ENCODE assay signal across 26 cellular contexts in genomic region chr5:106640511-106640910, GRCh38.
"Had no signal": no experiment of that assay in that cellular context is flagged by ENCODE, and none has a peak within 500 bp of the region (broad histone marks: within the 10 kb centered on the region; RNA-seq: fewer than 3 reads in every experiment).

No MANE protein-coding gene starts in this region.

- ATAC-seq: effector memory CD8-positive, alpha-beta T cell; heart left ventricle; naive thymus-derived CD4-positive, alpha-beta T cell; sciatic nerve; stimulated activated naive CD8-positive, alpha-beta T cell treated with anti-CD3 and anti-CD28 coated beads, Interleukin-15, Interleukin-2, amounts not matched to agents 100 U/mL and 50 U/mL, for 24 hours had no signal

- H3K27me3 Mint-ChIP-seq: activated naive CD8-positive, alpha-beta T cell treated with anti-CD3 and anti-CD28 coated beads for 36 hours; brain; effector memory CD8-positive, alpha-beta T cell; naive thymus-derived CD4-positive, alpha-beta T cell; progenitor cell of endocrine pancreas had no signal

- H3K36me3 Mint-ChIP-seq: activated naive CD8-positive, alpha-beta T cell treated with anti-CD3 and anti-CD28 coated beads for 36 hours; brain had no signal

- H3K27ac Mint-ChIP-seq: activated naive CD4-positive, alpha-beta T cell treated with anti-CD3 and anti-CD28 coated beads for 36 hours; activated naive CD8-positive, alpha-beta T cell treated with anti-CD3 and anti-CD28 coated beads for 36 hours; activated T-helper 1 cell treated with anti-CD3 and anti-CD28 coated beads, Interleukin-12 subunit alpha, Interleukin-12 subunit beta, Interleukin-2, Interleukin-4 antibody, amounts not matched to agents 30 ng/mL and 10 ng/mL and 1 ng/mL, durations not matched to agents 14 hours and 24 hours and 36 hours; brain; effector memory CD8-positive, alpha-beta T cell; naive thymus-derived CD4-positive, alpha-beta T cell; progenitor cell of endocrine pancreas had no signal

- H3K27me3 ChIP-seq: adrenal gland, dorsolateral prefrontal cortex, heart left ventricle, ovary, testis, transverse colon had no signal

- H3K4me1 ChIP-seq: adrenal gland, heart left ventricle, testis, transverse colon had no signal

- H3K27ac ChIP-seq: adrenal gland, coronary artery, dorsolateral prefrontal cortex, heart left ventricle, ovary, skin epidermis, testis, transverse colon had no signal

- H3K9me3 Mint-ChIP-seq: activated naive CD8-positive, alpha-beta T cell treated with anti-CD3 and anti-CD28 coated beads for 36 hours had no signal

- H3K4me1 Mint-ChIP-seq: activated naive CD8-positive, alpha-beta T cell treated with anti-CD3 and anti-CD28 coated beads for 36 hours; brain; naive thymus-derived CD4-positive, alpha-beta T cell had no signal

- DNase-seq: activated CD4-positive, alpha-beta T cell treated with anti-CD3 and anti-CD28 coated beads for 4 hours; activated CD4-positive, alpha-beta T cell treated with anti-CD3 and anti-CD28 coated beads, Interleukin-2, amount 50 U/mL, for 4 hours; activated CD8-positive, alpha-beta memory T cell treated with anti-CD3 and anti-CD28 coated beads for 24 hours; activated effector memory CD4-positive, alpha-beta T cell treated with anti-CD3 and anti-CD28 coated beads, Interleukin-2, amount 50 U/mL, for 16 hours; activated naive CD4-positive, alpha-beta T cell treated with anti-CD3 and anti-CD28 coated beads for 36 hours; activated naive CD8-positive, alpha-beta T cell treated with anti-CD3 and anti-CD28 coated beads for 36 hours; adrenal gland; aorta; dorsolateral prefrontal cortex; effector memory CD8-positive, alpha-beta T cell; heart left ventricle; midbrain; naive thymus-derived CD4-positive, alpha-beta T cell; ovary; stimulated activated CD4-positive, alpha-beta T cell treated with anti-CD3 and anti-CD28 coated beads, Interleukin-12 subunit alpha, Interleukin-12 subunit beta, amount 100 ng/mL, for 4 hours; stimulated activated CD4-positive, alpha-beta T cell treated with anti-CD3 and anti-CD28 coated beads, Interleukin-4, amount 100 ng/mL, for 1 hour; stimulated activated naive CD8-positive, alpha-beta T cell treated with anti-CD3 and anti-CD28 coated beads, Interleukin-15, Interleukin-2, amounts not matched to agents 100 U/mL and 50 U/mL, for 24 hours; T-helper 2 cell; testis; transverse colon had no signal

- H3K4me3 Mint-ChIP-seq: activated naive CD4-positive, alpha-beta T cell treated with anti-CD3 and anti-CD28 coated beads for 36 hours; activated naive CD8-positive, alpha-beta T cell treated with anti-CD3 and anti-CD28 coated beads for 36 hours; activated T-helper 1 cell treated with anti-CD3 and anti-CD28 coated beads, Interleukin-12 subunit alpha, Interleukin-12 subunit beta, Interleukin-2, Interleukin-4 antibody, amounts not matched to agents 30 ng/mL and 10 ng/mL and 1 ng/mL, durations not matched to agents 14 hours and 24 hours and 36 hours; brain; effector memory CD8-positive, alpha-beta T cell; naive thymus-derived CD4-positive, alpha-beta T cell had no signal
